In genomic region chr2:71503827-71504226, GRCh38 we compare ENCODE assay signal across 14 cellular contexts. TPM values are rescaled to one million over a fixed set of nuclear protein-coding genes. Genes with fewer than 3 reads are reported as not detected.
DNase-seq lines count a peak whose midpoint lies in the region; ATAC-seq and TF ChIP-seq lines count a peak whose summit lies in the region.
"Had no signal": no experiment of that assay in that cellular context is flagged by ENCODE, and none has a peak within 500 bp of the region (broad histone marks: within the 10 kb centered on the region; RNA-seq: fewer than 3 reads in every experiment).

No MANE protein-coding gene starts in this region.

- 45% methylated on average over 7 of the region's 7 CpGs for WGBS in right cardiac atrium
- WGBS in aorta, 2 donors = 87 to 88% methylated on average over 7 of the region's 7 CpGs

- H3K27ac ChIP-seq in coronary artery (peak overlapping the region; percentile 28 to 64), right cardiac atrium (ENCODE audit: low read length) (peak overlapping the region; percentile 76), neural progenitor cell (no peak overlapping the region), aorta (ENCODE audit: low read depth in 1 of 2, low read length in 2 of 2) (no peak overlapping the region)
- H3K27ac ChIP-seq: PC-9, suprapubic skin had no signal

- H3K4me2 ChIP-seq in neural progenitor cell = no peak overlapping the region
- H3K4me2 ChIP-seq: PC-9 had no signal

- CTCF ChIA-PET in activated naive CD4-positive, alpha-beta T cell treated with anti-CD3 and anti-CD28 coated beads for 36 hours (lab: Charles Lee) = interaction anchor here (0.6 kb wide), 1 partner anchor 15 kb away, joined by 4 read pairs; no protein-coding TSS in a partner anchor

- H2AFZ ChIP-seq in neural progenitor cell (replicated peaks) = no peak overlapping the region
- H2AFZ ChIP-seq: PC-9 had no signal

- H3K4me1 ChIP-seq in right cardiac atrium (ENCODE audit: control insufficient read depth, insufficient read depth, low read length) (peaks cover 29% of the 10 kb centered on the region), neural progenitor cell (no peaks in the 10 kb centered on the region), aorta (ENCODE audit: control insufficient read depth in 1 of 2, insufficient read depth in 2 of 2, low read length in 2 of 2) (no peaks in the 10 kb centered on the region)

- no peaks in the 10 kb centered on the region for H3K79me2 ChIP-seq in neural progenitor cell (ENCODE audit: low read depth)

- H3K36me3 ChIP-seq in neural progenitor cell = no peaks in the 10 kb centered on the region
- no peaks in the 10 kb centered on the region for H3K36me3 ChIP-seq in aorta (ENCODE audit: control insufficient read depth in 1 of 2, insufficient read depth in 2 of 2, low read length in 1 of 2)
- H3K36me3 ChIP-seq: suprapubic skin had no signal

- no peaks in the 10 kb centered on the region for H3F3A ChIP-seq in neural progenitor cell (ENCODE audit: low read depth)

- H3K4me3 ChIP-seq in coronary artery (no peak overlapping the region), right cardiac atrium (ENCODE audit: low read length) (no peak overlapping the region), neural progenitor cell (no peak overlapping the region), aorta (ENCODE audit: low read length in 2 of 2) (no peak overlapping the region)
- H3K4me3 ChIP-seq: PC-9, suprapubic skin had no signal

- no peaks in the 10 kb centered on the region for H4K20me1 ChIP-seq in neural progenitor cell (ENCODE audit: low read depth)

- H3K4me3 Mint-ChIP-seq in neural progenitor cell = no peak overlapping the region
- H3K4me3 Mint-ChIP-seq in activated naive CD4-positive, alpha-beta T cell treated with anti-CD3 and anti-CD28 coated beads for 36 hours = no peak overlapping the region

- TF ChIP-seq CTCF in coronary artery (IDR thresholded peaks at IDR 0.05) (no peak), neural progenitor cell (IDR thresholded peaks at IDR 0.05) (no peak)

- no peaks in the 10 kb centered on the region for H3K9me3 Mint-ChIP-seq in neural progenitor cell
- no peaks in the 10 kb centered on the region for H3K9me3 Mint-ChIP-seq in activated naive CD4-positive, alpha-beta T cell treated with anti-CD3 and anti-CD28 coated beads for 36 hours
- H3K9me3 Mint-ChIP-seq: CD4-positive, alpha-beta memory T cell had no signal

- no peaks in the 10 kb centered on the region for H3K36me3 Mint-ChIP-seq in neural progenitor cell
- H3K36me3 Mint-ChIP-seq in activated naive CD4-positive, alpha-beta T cell treated with anti-CD3 and anti-CD28 coated beads for 36 hours (ENCODE audit: low read depth) = no peaks in the 10 kb centered on the region
- H3K36me3 Mint-ChIP-seq: CD4-positive, alpha-beta memory T cell had no signal

- no peak for DNase-seq in coronary artery (ENCODE audit: low spot score)
- DNase-seq in right cardiac atrium = peak; percentile 66 to 76 (median 75)
- no peak for DNase-seq in neural progenitor cell (ENCODE audit: low spot score)
- no peak for DNase-seq in aorta
- no peak for DNase-seq in activated naive CD4-positive, alpha-beta T cell treated with anti-CD3 and anti-CD28 coated beads for 36 hours
- no peak for DNase-seq in NCI-H1092 (lab: John Stamatoyannopoulos, UW)
- DNase-seq: activated T-cell treated with anti-CD3 and anti-CD28 coated beads for 4 hours; CD4-positive, alpha-beta memory T cell; effector memory CD4-positive, alpha-beta T cell; NCI-H226; small intestine had no signal

- no peaks in the 10 kb centered on the region for H3K4me1 Mint-ChIP-seq in neural progenitor cell
- H3K4me1 Mint-ChIP-seq in activated naive CD4-positive, alpha-beta T cell treated with anti-CD3 and anti-CD28 coated beads for 36 hours (ENCODE audit: low read depth) = no peaks in the 10 kb centered on the region
- H3K4me1 Mint-ChIP-seq: CD4-positive, alpha-beta memory T cell had no signal

- peak overlapping the region; percentile 4 for H3K27ac Mint-ChIP-seq in neural progenitor cell
- H3K27ac Mint-ChIP-seq in activated naive CD4-positive, alpha-beta T cell treated with anti-CD3 and anti-CD28 coated beads for 36 hours = no peak overlapping the region
- H3K27ac Mint-ChIP-seq: CD4-positive, alpha-beta memory T cell had no signal

- no peaks in the 10 kb centered on the region for H3K9me3 ChIP-seq in right cardiac atrium (ENCODE audit: control insufficient read depth, low read length)
- no peaks in the 10 kb centered on the region for H3K9me3 ChIP-seq in neural progenitor cell (ENCODE audit: low read depth)
- no peaks in the 10 kb centered on the region for H3K9me3 ChIP-seq in aorta (ENCODE audit: control insufficient read depth, low read length)
- H3K9me3 ChIP-seq: suprapubic skin had no signal

- ATAC-seq in right cardiac atrium = peak; percentile 73 to 79
- ATAC-seq in aorta (ENCODE audit: low FRiP score) = peak; percentile 29
- ATAC-seq in HG02885 (IDR thresholded peaks at IDR 0.05; ENCODE audit: poor library complexity, unreplicated experiment) = no peak

- intact Hi-C loops in right cardiac atrium (cut with DNase I) (loop anchor here in 1 of 4 donors (5.0 kb wide), 1 partner anchor 42 kb away; no protein-coding TSS in a partner anchor), aorta (cut with DNase I) (loop anchor here in 1 of 2 donors (5.0 to 10.0 kb wide), 2 partner anchors 42 to 349 kb away; no protein-coding TSS in a partner anchor)
- intact Hi-C loops in activated naive CD4-positive, alpha-beta T cell treated with anti-CD3 and anti-CD28 coated beads for 36 hours (cut with micrococcal nuclease) = no loop called here

- H3K27me3 ChIP-seq in right cardiac atrium (ENCODE audit: control insufficient read depth, insufficient read depth) = no peaks in the 10 kb centered on the region
- no peaks in the 10 kb centered on the region for H3K27me3 ChIP-seq in neural progenitor cell
- no peaks in the 10 kb centered on the region for H3K27me3 ChIP-seq in aorta (ENCODE audit: control insufficient read depth in 1 of 2, insufficient read depth in 2 of 2, low read length in 1 of 2)
- H3K27me3 ChIP-seq: suprapubic skin had no signal

- H3K9ac ChIP-seq in neural progenitor cell = no peak overlapping the region

- peaks cover 2% of the 10 kb centered on the region for H3K27me3 Mint-ChIP-seq in neural progenitor cell (ENCODE audit: insufficient read depth, low read depth)
- no peaks in the 10 kb centered on the region for H3K27me3 Mint-ChIP-seq in activated naive CD4-positive, alpha-beta T cell treated with anti-CD3 and anti-CD28 coated beads for 36 hours (ENCODE audit: low read depth)

RNA-seq across cellular contexts. Expression of gene DYSF, which starts 50.5 kb away (rescaled TPM):
- 10 to 100 TPM; 42.0 to 49.4 (median 43.8) TPM for total RNA-seq in right cardiac atrium
- 36.7 TPM for polyA plus RNA-seq in right cardiac atrium
- 0.39 and 1.1 TPM in 2 replicates for total RNA-seq in neural progenitor cell (ENCODE audit: low replicate concordance)
- 10 to 100 TPM; 21.3 to 28.8 TPM for total RNA-seq in aorta
- 10 to 100 TPM in 1 of 2 donors, 1 to 10 TPM in 1; 3.1 to 13.8 TPM for polyA plus RNA-seq in aorta
- under 1 TPM; 0.05 to 0.07 TPM for total RNA-seq in activated naive CD4-positive, alpha-beta T cell treated with anti-CD3 and anti-CD28 coated beads for 36 hours
- polyA plus RNA-seq: CD4-positive, alpha-beta memory T cell had no signal

Comparison
In these comparisons a context has a peak if more than half of its experiments do, and no peak if none do; other contexts are left out.
1. DNase-seq: peak in right cardiac atrium (3 of 3); none in coronary artery (single experiment), neural progenitor cell (single experiment), aorta (0 of 2), activated naive CD4-positive, alpha-beta T cell treated with anti-CD3 and anti-CD28 coated beads for 36 hours (single experiment) and NCI-H1092 (single experiment).
2. H3K27ac ChIP-seq: peak in coronary artery (2 of 2) and right cardiac atrium (single experiment); none in neural progenitor cell (single experiment) and aorta (0 of 2).
3. RNA of gene DYSF, which starts 50.5 kb away (total RNA-seq): 42.0 to 49.4 TPM in right cardiac atrium and 21.3 to 28.8 TPM in aorta; 0.39 to 1.1 TPM in neural progenitor cell and 0.05 to 0.07 TPM in activated naive CD4-positive, alpha-beta T cell treated with anti-CD3 and anti-CD28 coated beads for 36 hours; every median in the first group is over 10 times any median in the second.